13 cellular contexts compared by ENCODE assay signal in genomic region chr5:922041-922744, GRCh38. TPM values are rescaled to one million over a fixed set of nuclear protein-coding genes. Genes with fewer than 3 reads are reported as not detected.
DNase-seq lines count a peak whose midpoint lies in the region; ATAC-seq and TF ChIP-seq lines count a peak whose summit lies in the region.
"Had no signal": no experiment of that assay in that cellular context is flagged by ENCODE, and none has a peak within 500 bp of the region (broad histone marks: within the 10 kb centered on the region; RNA-seq: fewer than 3 reads in every experiment).

No MANE protein-coding gene starts in this region.

- no peak for TF ChIP-seq POLR2A in vagina (IDR thresholded peaks at IDR 0.05)

- no peak for DNase-seq in T-helper 17 cell
- peak; percentile 42 for DNase-seq in ecto neural progenitor cell (ENCODE audit: low spot score)
- DNase-seq in sciatic nerve (ENCODE audit: low spot score) = peak; percentile 52
- DNase-seq in vagina (ENCODE audit: extremely low spot score in 2 of 2) = peak; percentile 78 to 88
- DNase-seq in WTC11 (ENCODE audit: low spot score) = no peak
- no peak for DNase-seq in NCI-H345 (lab: John Stamatoyannopoulos, UW)
- DNase-seq: BE2C; CD4-positive, alpha-beta memory T cell; DMS79 treated with DMSO at 0.1 percent for 48 hours; EL had no signal

- H3K4me3 ChIP-seq in vagina = no peak overlapping the region
- H3K4me3 ChIP-seq: HAP-1 had no signal

- H3K9me3 Mint-ChIP-seq in WTC11 = no peaks in the 10 kb centered on the region

- peaks cover 36% of the 10 kb centered on the region for H3K27me3 Mint-ChIP-seq in T-helper 17 cell
- peaks cover 17% of the 10 kb centered on the region for H3K27me3 Mint-ChIP-seq in WTC11 (ENCODE audit: low read depth)

- CTCF ChIA-PET in WTC11 (lab: Charles Lee) = interaction anchor here (0.7 to 2.3 kb wide), 3 partner anchors 60 to 89 kb away, joined by 3 to 35 read pairs (median 3); no protein-coding TSS in a partner anchor

- no peak for TF ChIP-seq CTCF in vagina (IDR thresholded peaks at IDR 0.05)
- no peak for TF ChIP-seq CTCF in WTC11 (IDR thresholded peaks at IDR 0.05)

- POLR2A ChIA-PET in WTC11 (lab: Charles Lee) = no interaction called here

- H3K27ac Mint-ChIP-seq in T-helper 17 cell (peak overlapping the region; percentile 49), WTC11 (no peak overlapping the region)
- H3K27ac Mint-ChIP-seq: CD4-positive, alpha-beta memory T cell had no signal

- H3K4me1 ChIP-seq in vagina = peaks cover 12% of the 10 kb centered on the region
- H3K4me1 ChIP-seq: BE2C had no signal

- H3K36me3 ChIP-seq in vagina = no peaks in the 10 kb centered on the region

- H3K27me3 ChIP-seq in vagina = no peaks in the 10 kb centered on the region
- H3K27me3 ChIP-seq: BE2C had no signal

- peaks cover 17% of the 10 kb centered on the region for H3K4me1 Mint-ChIP-seq in T-helper 17 cell
- H3K4me1 Mint-ChIP-seq in WTC11 = peaks cover 5% of the 10 kb centered on the region; the same call in 1 of the 2 replicates

- intact Hi-C loops in sciatic nerve (cut with DNase I) (loop anchor here (10.0 kb wide), 1 partner anchor 223 kb away; no protein-coding TSS in a partner anchor), vagina (cut with DNase I) (loop anchor here (10.0 kb wide), 1 partner anchor 243 kb away; no protein-coding TSS in a partner anchor)

- H3K36me3 Mint-ChIP-seq in T-helper 17 cell (ENCODE audit: low read depth) (peaks cover 2% of the 10 kb centered on the region), WTC11 (peaks cover 21% of the 10 kb centered on the region)
- H3K36me3 Mint-ChIP-seq: CD4-positive, alpha-beta memory T cell had no signal

- H3K9me3 ChIP-seq in T-helper 17 cell (ENCODE audit: control insufficient read depth, low read length, poor library complexity, severe bottlenecking) (no peaks in the 10 kb centered on the region), vagina (no peaks in the 10 kb centered on the region)
- H3K9me3 ChIP-seq: BE2C, HAP-1 had no signal

- no peak for ATAC-seq in T-helper 17 cell
- no peak for ATAC-seq in sciatic nerve
- ATAC-seq in WTC11 = no peak
- ATAC-seq in HG02763 (IDR thresholded peaks at IDR 0.05; ENCODE audit: unreplicated experiment) = no peak

- no peak overlapping the region for H3K4me3 Mint-ChIP-seq in T-helper 17 cell
- no peak overlapping the region for H3K4me3 Mint-ChIP-seq in WTC11
- H3K4me3 Mint-ChIP-seq: CD4-positive, alpha-beta memory T cell had no signal

- no peak overlapping the region for H3K27ac ChIP-seq in vagina
- H3K27ac ChIP-seq: C4-2B had no signal

TF ChIP-seq in WTC11, 78 proteins besides CTCF, POLR2A, EP300 and RAD21:
- TF ChIP-seq ZSCAN18 (CRISPR knock-in tag; IDR thresholded peaks at IDR 0.05) (no peak), SP1 (CRISPR knock-in tag; conservative IDR thresholded peaks at IDR 0.05) (no peak), GTF2I (CRISPR knock-in tag; conservative IDR thresholded peaks at IDR 0.05) (no peak), NFE2L1 (CRISPR knock-in tag; IDR thresholded peaks at IDR 0.05) (no peak)

RNA-seq across cellular contexts. Expression of gene TRIP13, which starts 29.5 kb away (rescaled TPM):
- total RNA-seq in T-helper 17 cell (1 to 10 TPM; 1.0 to 2.6 TPM), sciatic nerve (0.89 TPM), vagina (3.7 TPM), WTC11 (2021) (31.4 to 35.0 TPM (median 33.7 TPM) in 3 replicates)

RNA-seq across cellular contexts. Expression of gene BRD9, which starts 29.6 kb away (rescaled TPM):
- total RNA-seq in T-helper 17 cell (100 to 1,000 TPM; 179 to 200 TPM), sciatic nerve (38.5 TPM), vagina (47.4 TPM), WTC11 (2021) (50.5 to 55.6 TPM (median 50.9 TPM) in 3 replicates)

Comparison
In these comparisons a context has a peak if more than half of its experiments do, and no peak if none do; other contexts are left out.
1. DNase-seq: peak in ecto neural progenitor cell (single experiment), sciatic nerve (single experiment) and vagina (2 of 2); none in T-helper 17 cell (0 of 3), WTC11 (single experiment) and NCI-H345 (single experiment).